In genomic region chr1:149962039-149962647, GRCh38 we compare ENCODE assay signal across 7 cellular contexts. TPM values are rescaled to one million over a fixed set of nuclear protein-coding genes. Genes with fewer than 3 reads are reported as not detected.
DNase-seq lines count a peak whose midpoint lies in the region; ATAC-seq and TF ChIP-seq lines count a peak whose summit lies in the region.

No MANE protein-coding gene starts in this region.

- H3K27me3 ChIP-seq in heart left ventricle (peaks cover 0 to 6% (median 0%) of the 10 kb centered on the region in 9 donors), prostate gland (replicated peaks; ENCODE audit: insufficient read depth) (no peaks in the 10 kb centered on the region)

- H3K36me3 ChIP-seq in heart left ventricle: peaks cover 0 to 92% (median 62%) of the 10 kb centered on the region in 9 donors
- H3K36me3 ChIP-seq in prostate gland: peaks cover 3 to 8% of the 10 kb centered on the region in 2 donors

- TF ChIP-seq CTCF in heart left ventricle (IDR thresholded peaks at IDR 0.05): peak; percentile 69 to 87 (median 81)
- peak; percentile 70 to 89 (median 84) for TF ChIP-seq CTCF in prostate gland (IDR thresholded peaks at IDR 0.05)

- H3K27ac ChIP-seq in heart left ventricle (peak overlapping the region in 8 of 12 donors; percentile 21 to 47 (median 42)), prostate gland (peak overlapping the region; percentile 10 to 53)

- TF ChIP-seq POLR2A in heart left ventricle (IDR thresholded peaks at IDR 0.05) (no peak), prostate gland (IDR thresholded peaks at IDR 0.05) (no peak)

- peaks cover 0 to 24% (median 7%) of the 10 kb centered on the region in 12 donors for H3K4me1 ChIP-seq in heart left ventricle
- H3K4me1 ChIP-seq in prostate gland (replicated peaks): no peaks in the 10 kb centered on the region

- 17 to 28% (median 18%) methylated on average over 3 of the region's 3 CpGs for WGBS in heart left ventricle, 4 donors
- 24% methylated on average over 3 of the region's 3 CpGs for WGBS in prostate gland

- H3K4me3 ChIP-seq in heart left ventricle (no peak overlapping the region), prostate gland (no peak overlapping the region)

- peaks cover 0 to 5% (median 0%) of the 10 kb centered on the region in 12 donors for H3K9me3 ChIP-seq in heart left ventricle
- H3K9me3 ChIP-seq in prostate gland: no peaks in the 10 kb centered on the region

- intact Hi-C loops in heart left ventricle (cut with DNase I): loop anchor here (1.0 to 10.0 kb wide), 13 partner anchors 50 to 225 kb away; partner anchors contain the start of genes OTUD7B (in 1 of the 10) and VPS45 (in 1 of the 10)
- intact Hi-C loops in prostate gland (cut with DNase I): loop anchor here (2.0 to 5.0 kb wide), 2 partner anchors 89 to 205 kb away; no protein-coding TSS in a partner anchor

- peak; percentile 74 to 91 (median 83) for ATAC-seq in heart left ventricle
- no peak for ATAC-seq in GM19023 (IDR thresholded peaks at IDR 0.05; ENCODE audit: unreplicated experiment)

- DNase-seq in GM04504 (ENCODE audit: low read depth) (peak; percentile 58), M059J (ENCODE audit: low read depth) (peak; percentile 82), RPMI7951 (ENCODE audit: low read depth) (peak; percentile 71), amniotic epithelial cell (ENCODE audit: low read depth) (peak; percentile 79), heart left ventricle (peak in 3 of 5 donors; percentile 34 to 45 (median 45)), prostate gland (ENCODE audit: low spot score) (peak; percentile 68)

RNA-seq across cellular contexts. Expression of gene MTMR11, which starts 25.5 kb away (rescaled TPM):
- 6.1 and 8.3 TPM in 2 replicates for total RNA-seq in M059J (2014; rRNA removed; shearing (Covaris generic))
- total RNA-seq in RPMI7951 (2014; rRNA removed; shearing (Covaris generic)): 5.2 and 6.1 TPM in 2 replicates
- 1 to 10 TPM; 1.9 to 4.5 (median 2.6) TPM for total RNA-seq in heart left ventricle
- polyA plus RNA-seq in heart left ventricle: 1 to 10 TPM; 1.6 TPM
- total RNA-seq in prostate gland: 10 to 100 TPM in 1 of 2 donors, 1 to 10 TPM in 1; 2.6 to 25.5 TPM

RNA-seq across cellular contexts. Expression of gene SF3B4, which starts 34.5 kb away (rescaled TPM):
- total RNA-seq in M059J (2014; rRNA removed; shearing (Covaris generic)): 37.3 and 54.2 TPM in 2 replicates
- 22.0 and 33.2 TPM in 2 replicates for total RNA-seq in RPMI7951 (2014; rRNA removed; shearing (Covaris generic))
- total RNA-seq in heart left ventricle (10 to 100 TPM; 10.2 to 32.7 (median 23.7) TPM), prostate gland (10 to 100 TPM; 15.0 to 22.1 TPM)
- polyA plus RNA-seq in heart left ventricle: 10 to 100 TPM; 13.1 to 21.3 TPM

RNA-seq across cellular contexts. Expression of gene SV2A, which starts 44.5 kb away (rescaled TPM):
- total RNA-seq in M059J (2014; rRNA removed; shearing (Covaris generic)): 13.1 and 20.5 TPM in 2 replicates
- total RNA-seq in RPMI7951 (2014; rRNA removed; shearing (Covaris generic)): 11.4 and 12.7 TPM in 2 replicates
- 1 to 10 TPM in 1 of 9 donors, under 1 TPM in 8; 0.20 to 1.4 (median 0.43) TPM for total RNA-seq in heart left ventricle
- under 1 TPM; 0.30 to 0.32 TPM for polyA plus RNA-seq in heart left ventricle
- total RNA-seq in prostate gland: 1 to 10 TPM; 2.1 to 3.4 TPM

RNA-seq across cellular contexts. Expression of gene OTUD7B, which starts 48.4 kb away (rescaled TPM):
- 8.2 and 17.1 TPM in 2 replicates for total RNA-seq in M059J (2014; rRNA removed; shearing (Covaris generic))
- 5.9 and 7.2 TPM in 2 replicates for total RNA-seq in RPMI7951 (2014; rRNA removed; shearing (Covaris generic))
- 10 to 100 TPM; 16.4 to 36.2 (median 28.0) TPM for total RNA-seq in heart left ventricle
- 10 to 100 TPM in 1 of 2 donors, 1 to 10 TPM in 1; 8.1 to 11.8 TPM for polyA plus RNA-seq in heart left ventricle
- total RNA-seq in prostate gland: 10 to 100 TPM; 13.5 to 27.3 TPM
